In genomic region chr11:65415499-65416340, GRCh38 we compare ENCODE assay signal across 1 cellular context.
TF ChIP-seq lines count a peak whose summit lies in the region.

No MANE protein-coding gene starts in this region.

TF ChIP-seq in endothelial cell of umbilical vein, 7 proteins besides CTCF, POLR2A, EP300 and RAD21:
- no peak for TF ChIP-seq MAX (IDR thresholded peaks at IDR 0.05; ENCODE audit: insufficient read depth, insufficient read length)
- TF ChIP-seq FOS (IDR thresholded peaks at IDR 0.05; ENCODE audit: borderline replicate concordance, insufficient read depth, low read length): no peak
- TF ChIP-seq POLR2AphosphoS5 (IDR thresholded peaks at IDR 0.05; ENCODE audit: insufficient read depth, low read depth, low read length): peak; percentile 42
- no peak for TF ChIP-seq EZH2 (IDR thresholded peaks at IDR 0.05; ENCODE audit: borderline replicate concordance, low read depth, low read length, severe bottlenecking)
- TF ChIP-seq MYC (IDR thresholded peaks at IDR 0.05; ENCODE audit: low read depth, low read length): no peak
- TF ChIP-seq JUN (IDR thresholded peaks at IDR 0.05; ENCODE audit: borderline replicate concordance, insufficient read depth, insufficient read length, low read depth): no peak
- no peak for TF ChIP-seq GATA2 (IDR thresholded peaks at IDR 0.05; ENCODE audit: insufficient read depth, insufficient read length, low read depth, low read length)
